10 cellular contexts compared by ENCODE assay signal in the genomic region with DNA sequence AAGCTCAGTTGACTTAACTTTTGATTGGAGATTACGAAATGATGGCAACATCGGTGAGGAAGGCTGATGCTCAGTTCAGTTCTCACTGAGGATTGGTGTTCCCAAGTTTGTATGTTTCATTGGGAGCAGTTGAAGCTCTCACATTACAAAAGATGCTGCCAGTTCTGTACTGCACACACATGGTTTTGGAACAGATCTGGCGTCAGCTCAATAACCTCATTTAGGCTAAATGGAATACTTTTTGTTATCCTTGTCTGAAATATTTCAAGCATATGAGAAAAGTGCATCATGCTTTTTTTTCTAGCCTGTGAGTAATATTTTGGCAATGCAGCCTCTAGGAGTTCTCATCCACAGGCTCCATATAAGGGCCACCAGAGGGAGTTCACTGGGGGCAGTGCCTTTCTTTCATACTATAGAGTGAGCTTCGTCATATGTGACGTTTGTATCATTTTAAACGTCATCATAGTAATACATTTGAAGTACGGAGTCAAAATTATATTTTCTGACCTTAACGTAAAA. TPM values are rescaled to one million over a fixed set of nuclear protein-coding genes. Genes with fewer than 3 reads are reported as not detected.
DNase-seq lines count a peak whose midpoint lies in the region; ATAC-seq and TF ChIP-seq lines count a peak whose summit lies in the region.
"Had no signal": no experiment of that assay in that cellular context is flagged by ENCODE, and none has a peak within 500 bp of the region (broad histone marks: within the 10 kb centered on the region; RNA-seq: fewer than 3 reads in every experiment).

No MANE protein-coding gene starts in this region.

- 64% methylated on average over 8 of the region's 8 CpGs for WGBS in liver

- TF ChIP-seq CTCF in AG04449 (IDR thresholded peaks at IDR 0.05; ENCODE audit: insufficient read depth, low read length, missing control alignments) = peak; percentile 52
- peak; percentile 18 for TF ChIP-seq CTCF in liver (IDR thresholded peaks at IDR 0.05; ENCODE audit: low read depth, low read length, missing input control)

- ATAC-seq in HG02840 (IDR thresholded peaks at IDR 0.05; ENCODE audit: low FRiP score, unreplicated experiment) (no peak), GM18519 (IDR thresholded peaks at IDR 0.05; ENCODE audit: low FRiP score, unreplicated experiment) (no peak), GM19035 (IDR thresholded peaks at IDR 0.05; ENCODE audit: unreplicated experiment) (no peak)

- H3K9me3 ChIP-seq in duodenal mucosa (ENCODE audit: control insufficient read depth in 1 of 2, low read length in 2 of 2) (no peaks in the 10 kb centered on the region), liver (ENCODE audit: control insufficient read depth in 4 of 4, low read length in 3 of 4) (no peaks in the 10 kb centered on the region)

- H3K4me3 ChIP-seq in AG04449 (ENCODE audit: low read depth, low read length) (no peak overlapping the region), duodenal mucosa (ENCODE audit: low read depth in 1 of 2, low read length in 2 of 2) (peak overlapping the region; percentile 8 to 53), liver (ENCODE audit: low read depth in 1 of 3, low read length in 3 of 3) (no peak overlapping the region)

- DNase-seq in AG04449 (ENCODE audit: low read depth, low spot score) = peak; percentile 99
- peak; percentile 91 for DNase-seq in LHCN-M2 (ENCODE audit: low read depth)
- DNase-seq in iPS-NIHi7 (ENCODE audit: extremely low spot score) = no peak
- DNase-seq: NCI-H1436 had no signal

- H3K27ac ChIP-seq in duodenal mucosa (ENCODE audit: low read depth, low read length) = no peak overlapping the region
- no peak overlapping the region for H3K27ac ChIP-seq in liver (ENCODE audit: low read depth in 1 of 2, low read length in 2 of 2)

- TF ChIP-seq RAD21 in liver (IDR thresholded peaks at IDR 0.05) = peak in 1 of 2 donors; percentile 6

- POLR2A ChIA-PET in AG04449 (lab: Yijun Ruan, JAX) = no interaction called here

- no peaks in the 10 kb centered on the region for H3K36me3 ChIP-seq in duodenal mucosa (ENCODE audit: control insufficient read depth in 1 of 2, insufficient read depth in 2 of 2, low read length in 2 of 2)
- no peaks in the 10 kb centered on the region for H3K36me3 ChIP-seq in liver (ENCODE audit: control insufficient read depth in 4 of 4, insufficient read depth in 3 of 4, low read depth in 1 of 4, low read length in 3 of 4)

- H3K27me3 ChIP-seq in duodenal mucosa (ENCODE audit: control insufficient read depth in 1 of 2, insufficient read depth in 2 of 2, low read length in 2 of 2) (no peaks in the 10 kb centered on the region), liver (ENCODE audit: control insufficient read depth in 4 of 4, insufficient read depth in 4 of 4, low read length in 3 of 4) (no peaks in the 10 kb centered on the region)

- H3K9ac ChIP-seq in duodenal mucosa (ENCODE audit: low read depth in 1 of 2, low read length in 2 of 2) (peak overlapping the region in 1 of 2 donors; percentile 12), liver (ENCODE audit: low read depth in 1 of 2, low read length in 2 of 2) (no peak overlapping the region)

- peaks cover 4 to 6% of the 10 kb centered on the region in 2 donors for H3K4me1 ChIP-seq in duodenal mucosa (ENCODE audit: control insufficient read depth in 1 of 2, insufficient read depth in 2 of 2, low read length in 2 of 2)
- H3K4me1 ChIP-seq in liver (ENCODE audit: control insufficient read depth in 4 of 4, insufficient read depth in 4 of 4, low read length in 3 of 4) = peaks cover 2 to 42% (median 24%) of the 10 kb centered on the region in 4 donors

- CTCF ChIA-PET in AG04449 (lab: Yijun Ruan, JAX) = interaction anchor here (0.6 to 2.5 kb wide), 8 partner anchors 8 to 265 kb away, joined by 3 to 7 read pairs (median 3); no protein-coding TSS in a partner anchor

TF ChIP-seq in liver, 16 proteins besides CTCF, POLR2A, EP300 and RAD21:
- TF ChIP-seq ZBTB33 (IDR thresholded peaks at IDR 0.05) (no peak), GABPA (IDR thresholded peaks at IDR 0.05 in 1 of 2, conservative IDR thresholded peaks at IDR 0.05 in 1 of 2) (no peak), MAX (IDR thresholded peaks at IDR 0.05) (peak; percentile 36), NR2F2 (IDR thresholded peaks at IDR 0.05) (no peak), RXRA (IDR thresholded peaks at IDR 0.05) (peak in 1 of 2 donors; percentile 21), EGR1 (IDR thresholded peaks at IDR 0.05; ENCODE audit: low read depth in 2 of 2) (no peak), YY1 (IDR thresholded peaks at IDR 0.05) (peak; percentile 16), FOXA1 (IDR thresholded peaks at IDR 0.05) (no peak), JUND (IDR thresholded peaks at IDR 0.05) (peak in 1 of 2 donors; percentile 18)

RNA-seq across cellular contexts. Expression of gene ENPEP, which starts 4.1 kb away (rescaled TPM):
- total RNA-seq in LHCN-M2 (2014; rRNA removed) (0.13 and 0.17 TPM in 2 replicates), liver (10 to 100 TPM in 1 of 2 donors, 1 to 10 TPM in 1; 4.5 to 41.5 TPM)
- polyA plus RNA-seq in LHCN-M2 (2012) = 0.22 TPM
- polyA plus RNA-seq in liver = 10 to 100 TPM; 16.5 to 34.6 TPM
- polyA plus RNA-seq: CD14-positive monocyte had no signal

Comparison
In these comparisons a context has a peak if more than half of its experiments do, and no peak if none do; other contexts are left out.
1. H3K4me3 ChIP-seq: peak in duodenal mucosa (2 of 2); none in AG04449 (single experiment) and liver (0 of 3).